In the genomic region with DNA sequence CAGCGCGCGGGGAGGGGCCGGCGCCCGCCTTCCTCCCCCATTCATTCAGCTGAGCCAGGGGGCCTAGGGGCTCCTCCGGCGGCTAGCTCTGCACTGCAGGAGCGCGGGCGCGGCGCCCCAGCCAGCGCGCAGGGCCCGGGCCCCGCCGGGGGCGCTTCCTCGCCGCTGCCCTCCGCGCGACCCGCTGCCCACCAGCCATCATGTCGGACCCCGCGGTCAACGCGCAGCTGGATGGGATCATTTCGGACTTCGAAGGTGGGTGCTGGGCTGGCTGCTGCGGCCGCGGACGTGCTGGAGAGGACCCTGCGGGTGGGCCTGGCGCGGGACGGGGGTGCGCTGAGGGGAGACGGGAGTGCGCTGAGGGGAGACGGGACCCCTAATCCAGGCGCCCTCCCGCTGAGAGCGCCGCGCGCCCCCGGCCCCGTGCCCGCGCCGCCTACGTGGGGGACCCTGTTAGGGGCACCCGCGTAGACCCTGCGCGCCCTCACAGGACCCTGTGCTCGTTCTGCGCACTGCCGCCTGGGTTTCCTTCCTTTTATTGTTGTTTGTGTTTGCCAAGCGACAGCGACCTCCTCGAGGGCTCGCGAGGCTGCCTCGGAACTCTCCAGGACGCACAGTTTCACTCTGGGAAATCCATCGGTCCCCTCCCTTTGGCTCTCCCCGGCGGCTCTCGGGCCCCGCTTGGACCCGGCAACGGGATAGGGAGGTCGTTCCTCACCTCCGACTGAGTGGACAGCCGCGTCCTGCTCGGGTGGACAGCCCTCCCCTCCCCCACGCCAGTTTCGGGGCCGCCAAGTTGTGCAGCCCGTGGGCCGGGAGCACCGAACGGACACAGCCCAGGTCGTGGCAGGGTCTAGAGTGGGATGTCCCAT, we compare ENCODE assay signal across 8 cellular contexts.
DNase-seq lines count a peak whose midpoint lies in the region; ATAC-seq, FAIRE-seq and TF ChIP-seq lines count a peak whose summit lies in the region.

No MANE protein-coding gene starts in this region.

- no peaks in the 10 kb centered on the region for H3K27me3 ChIP-seq in heart right ventricle

- 0% methylated on average over 73 to 90 of the region's 90 CpGs for WGBS in heart right ventricle, 2 donors

- ATAC-seq in HG03521 (IDR thresholded peaks at IDR 0.05; ENCODE audit: unreplicated experiment) (peak; percentile 16), heart right ventricle (peak; percentile 1 to 28 (median 20)), HG03108 (IDR thresholded peaks at IDR 0.05; ENCODE audit: unreplicated experiment) (no peak)

- peaks cover 54 to 85% (median 80%) of the 10 kb centered on the region in 9 donors for H3K4me1 ChIP-seq in heart right ventricle

- intact Hi-C loops in heart right ventricle (cut with DNase I), result loop anchor here in 5 of 10 donors (5.0 to 10.0 kb wide), 3 partner anchors 41 to 54 kb away; no protein-coding TSS in a partner anchor

- H3K27ac ChIP-seq in heart right ventricle, result peak overlapping the region; percentile 89 to 99 (median 97)

- DNase-seq in GM13977 (ENCODE audit: low spot score), result peak; percentile 61
- peak; percentile 33 for DNase-seq in activated effector memory CD4-positive, alpha-beta T cell treated with Interleukin-2 at 50 U/mL for 16 hours
- DNase-seq in heart right ventricle, result peak; percentile 61 to 69
- peak; percentile 87 for DNase-seq in retina
- no peak for DNase-seq in SIG-M5 treated with dmso at 0.1 percent for 504 hours (lab: John Stamatoyannopoulos, UW; ENCODE audit: unreplicated experiment)
- no peak for DNase-seq in D721Med (ENCODE audit: insufficient read length, low spot score)

- H3K36me3 ChIP-seq in heart right ventricle, result no peaks in the 10 kb centered on the region

- no peaks in the 10 kb centered on the region for H3K9me3 ChIP-seq in heart right ventricle

- no peak for FAIRE-seq in D721Med (lab: Jason Lieb, UNC)

- peak overlapping the region; percentile 81 to 100 (median 92) for H3K4me3 ChIP-seq in heart right ventricle

- TF ChIP-seq CTCF in GM13977 (IDR thresholded peaks at IDR 0.05; ENCODE audit: extremely low read depth, insufficient read depth, missing control alignments), result no peak
- no peak for TF ChIP-seq CTCF in heart right ventricle (IDR thresholded peaks at IDR 0.05)
- no peak for TF ChIP-seq CTCF in D721Med (IDR thresholded peaks at IDR 0.05; ENCODE audit: insufficient read depth, missing control alignments)

- in situ Hi-C loops in GM13977 (cut with MboI; ENCODE audit: low pct_unique_long_range_greater_than_20kb, low sequenced_read_pairs, unreplicated experiment), result no loop called here

Comparison
In these comparisons a context has a peak if more than half of its experiments do, and no peak if none do; other contexts are left out.
1. DNase-seq: peak in GM13977 (single experiment), activated effector memory CD4-positive, alpha-beta T cell treated with Interleukin-2 at 50 U/mL for 16 hours (single experiment), heart right ventricle (2 of 2) and retina (single experiment); none in SIG-M5 treated with dmso at 0.1 percent for 504 hours (single experiment) and D721Med (single experiment).